ENCODE assay signal across 21 cellular contexts in genomic region chr12:132740313-132740646, GRCh38.
"Had no signal": no experiment of that assay in that cellular context is flagged by ENCODE, and none has a peak within 500 bp of the region (broad histone marks: within the 10 kb centered on the region; RNA-seq: fewer than 3 reads in every experiment).

No MANE protein-coding gene starts in this region.

- H3K4me1 Mint-ChIP-seq: nephron had no signal

- H3K9ac ChIP-seq: parathyroid adenoma had no signal

- ATAC-seq: foreskin keratinocyte; lower lobe of right lung; psoas muscle; stimulated activated naive CD8-positive, alpha-beta T cell treated with anti-CD3 and anti-CD28 coated beads, Interleukin-15, Interleukin-2, amounts not matched to agents 100 U/mL and 50 U/mL, for 24 hours had no signal

- H3K36me3 ChIP-seq: uterus had no signal

- H3K27ac Mint-ChIP-seq: dendritic cell treated with granulocyte-macrophage colony-stimulating factor and Interleukin-4, amounts not matched to agents 40 ng/mL and 50 ng/mL, for 4 days; nephron; type B pancreatic cell had no signal

- H3K27me3 ChIP-seq: foreskin keratinocyte, sigmoid colon, suprapubic skin, thyroid gland, uterus had no signal

- H3K4me1 ChIP-seq: foreskin keratinocyte, lower lobe of right lung, parathyroid adenoma, psoas muscle, sigmoid colon, suprapubic skin, thyroid gland, uterus had no signal

- H3K4me3 ChIP-seq: lower lobe of right lung, psoas muscle, sigmoid colon, skin epidermis, suprapubic skin, thyroid gland, uterus had no signal

- H3K4me3 Mint-ChIP-seq: dendritic cell treated with granulocyte-macrophage colony-stimulating factor and Interleukin-4, amounts not matched to agents 40 ng/mL and 50 ng/mL, for 4 days; nephron; type B pancreatic cell had no signal

- H3K9me3 ChIP-seq: lower lobe of right lung, psoas muscle, sigmoid colon, suprapubic skin, thyroid gland, uterus had no signal

- DNase-seq: cerebellar nuclear complex; erythroblast; foreskin keratinocyte; hippocampal formation; mesenchymal stem cell; midbrain; psoas muscle; retina; sigmoid colon; stimulated activated CD4-positive, alpha-beta T cell treated with anti-CD3 and anti-CD28 coated beads, Interleukin-12 subunit alpha, Interleukin-12 subunit beta, amount 100 ng/mL, for 4 hours; stimulated activated CD4-positive, alpha-beta T cell treated with anti-CD3 and anti-CD28 coated beads, Interleukin-2, amount 100 ng/mL, for 48 hours; stimulated activated naive CD8-positive, alpha-beta T cell treated with anti-CD3 and anti-CD28 coated beads, Interleukin-15, Interleukin-2, amounts not matched to agents 100 U/mL and 50 U/mL, for 24 hours; thyroid gland; uterus had no signal

- H3K9me3 Mint-ChIP-seq: dendritic cell treated with granulocyte-macrophage colony-stimulating factor and Interleukin-4, amounts not matched to agents 40 ng/mL and 50 ng/mL, for 4 days; nephron; type B pancreatic cell had no signal

- H3K27ac ChIP-seq: foreskin keratinocyte, lower lobe of right lung, parathyroid adenoma, psoas muscle, sigmoid colon, skin epidermis, suprapubic skin, thyroid gland, uterus had no signal

- H3K27me3 Mint-ChIP-seq: dendritic cell treated with granulocyte-macrophage colony-stimulating factor and Interleukin-4, amounts not matched to agents 40 ng/mL and 50 ng/mL, for 4 days; type B pancreatic cell had no signal
